Comparison of ENCODE assay signal across 24 cellular contexts in genomic region chr3:13274874-13275332, GRCh38.
A peak's percentile ranks its signal among the peaks of the same experiment; 100 is the strongest.
DNase-seq lines count a peak whose midpoint lies in the region; ATAC-seq and TF ChIP-seq lines count a peak whose summit lies in the region.
"Had no signal": no experiment of that assay in that cellular context is flagged by ENCODE, and none has a peak within 500 bp of the region (broad histone marks: within the 10 kb centered on the region; RNA-seq: fewer than 3 reads in every experiment).

No MANE protein-coding gene starts in this region.

- H4K20me1 ChIP-seq in osteoblast (ENCODE audit: insufficient read depth, low read length): no peaks in the 10 kb centered on the region

- no peaks in the 10 kb centered on the region for H3K9me3 ChIP-seq in osteoblast (ENCODE audit: low read depth, low read length)
- H3K9me3 ChIP-seq: BE2C, MG63, SJCRH30 had no signal

- peak; percentile 34 for DNase-seq in activated effector memory CD4-positive, alpha-beta T cell treated with anti-CD3 and anti-CD28 coated beads, Interleukin-2, amount 50 U/mL, for 16 hours
- no peak for DNase-seq in activated effector memory CD4-positive, alpha-beta T cell treated with Interleukin-2 at 50 U/mL for 16 hours
- DNase-seq in RPMI8226: peak; percentile 35
- peak; percentile 26 for DNase-seq in osteoblast (ENCODE audit: insufficient read length, low spot score, missing footprints)
- DNase-seq in stimulated activated naive B cell treated with anti-CD40 and anti-IgM and Interleukin-4, amounts not matched to agents 10 μg/mL and 1 μg/mL and 100 μg/mL, for 72 hours: no peak
- DNase-seq in NOMO-1 (lab: John Stamatoyannopoulos, UW; ENCODE audit: unreplicated experiment in 2 of 2): no peak
- DNase-seq in NCI-H1436 (lab: John Stamatoyannopoulos, UW): no peak
- DNase-seq: BE2C; CD4-positive, alpha-beta T cell; COR-L47; DMS53; HCEC 1CT; KBM-7; MG63; NCI-H1105 treated with DMSO at 0.1 percent for 48 hours; NCI-H2029 treated with DMSO at 0.1 percent for 48 hours; NCI-H526 treated with DMSO at 0.1 percent for 48 hours; OCI-M1 had no signal

- H3K36me3 Mint-ChIP-seq in stimulated activated naive B cell treated with anti-CD40 and anti-IgM and Interleukin-4, amounts not matched to agents 10 μg/mL and 1 μg/mL and 100 μg/mL, for 72 hours: no peaks in the 10 kb centered on the region

- H3K4me3 ChIP-seq in osteoblast (ENCODE audit: insufficient read depth, low read length): no peak overlapping the region
- H3K4me3 ChIP-seq: GM12878, MG63, SJCRH30 had no signal

- H3K27me3 ChIP-seq in osteoblast (ENCODE audit: insufficient read depth, low read length): peaks cover 29% of the 10 kb centered on the region
- H3K27me3 ChIP-seq: BE2C, MG63 had no signal

- H2AFZ ChIP-seq in osteoblast (ENCODE audit: low read length): no peak overlapping the region

- H3K9me3 Mint-ChIP-seq in stimulated activated naive B cell treated with anti-CD40 and anti-IgM and Interleukin-4, amounts not matched to agents 10 μg/mL and 1 μg/mL and 100 μg/mL, for 72 hours: no peaks in the 10 kb centered on the region
- H3K9me3 Mint-ChIP-seq: CD4-positive, alpha-beta T cell had no signal

- peaks cover 21 to 45% of the 10 kb centered on the region in 2 donors for H3K27me3 Mint-ChIP-seq in stimulated activated naive B cell treated with anti-CD40 and anti-IgM and Interleukin-4, amounts not matched to agents 10 μg/mL and 1 μg/mL and 100 μg/mL, for 72 hours

- ATAC-seq in stimulated activated naive B cell treated with anti-CD40 and anti-IgM and Interleukin-4, amounts not matched to agents 10 μg/mL and 1 μg/mL and 100 μg/mL, for 72 hours (replicated peaks): peak; percentile 21 to 36
- no peak for ATAC-seq in GM21619 (IDR thresholded peaks at IDR 0.05; ENCODE audit: unreplicated experiment)
- ATAC-seq: GM12878, Right ventricle myocardium inferior, SK-N-SH treated with all-trans-retinoic acid at 6 μM for 48 hours had no signal

- no peaks in the 10 kb centered on the region for H3K4me1 ChIP-seq in osteoblast (ENCODE audit: insufficient read depth, low read length)
- H3K4me1 ChIP-seq: BE2C had no signal

- H3K27ac ChIP-seq in osteoblast (ENCODE audit: low read depth, low read length): no peak overlapping the region
- H3K27ac ChIP-seq: 22Rv1, SJCRH30 had no signal

- H3K4me3 Mint-ChIP-seq in stimulated activated naive B cell treated with anti-CD40 and anti-IgM and Interleukin-4, amounts not matched to agents 10 μg/mL and 1 μg/mL and 100 μg/mL, for 72 hours: no peak overlapping the region
- H3K4me3 Mint-ChIP-seq: CD4-positive, alpha-beta T cell had no signal

- no peaks in the 10 kb centered on the region for H3K36me3 ChIP-seq in osteoblast (ENCODE audit: insufficient read depth, low read length)
- H3K36me3 ChIP-seq: BE2C, MG63, SJCRH30 had no signal

- H3K4me1 Mint-ChIP-seq in stimulated activated naive B cell treated with anti-CD40 and anti-IgM and Interleukin-4, amounts not matched to agents 10 μg/mL and 1 μg/mL and 100 μg/mL, for 72 hours: peaks cover 9 to 21% of the 10 kb centered on the region in 2 donors

- H3K4me2 ChIP-seq in osteoblast (ENCODE audit: insufficient read depth, low read length): no peak overlapping the region

- H3K27ac Mint-ChIP-seq in stimulated activated naive B cell treated with anti-CD40 and anti-IgM and Interleukin-4, amounts not matched to agents 10 μg/mL and 1 μg/mL and 100 μg/mL, for 72 hours: no peak overlapping the region
- H3K27ac Mint-ChIP-seq: CD4-positive, alpha-beta T cell had no signal

- H3K79me2 ChIP-seq in osteoblast (ENCODE audit: insufficient read depth, low read length): no peaks in the 10 kb centered on the region

- TF ChIP-seq CTCF in osteoblast (IDR thresholded peaks at IDR 0.05; ENCODE audit: extremely low read depth, low read depth, low read length): no peak

Comparison
In these comparisons a context has a peak if more than half of its experiments do, and no peak if none do; other contexts are left out.
1. DNase-seq: peak in activated effector memory CD4-positive, alpha-beta T cell treated with anti-CD3 and anti-CD28 coated beads, Interleukin-2, amount 50 U/mL, for 16 hours (single experiment), RPMI8226 (single experiment) and osteoblast (single experiment); none in activated effector memory CD4-positive, alpha-beta T cell treated with Interleukin-2 at 50 U/mL for 16 hours (single experiment), stimulated activated naive B cell treated with anti-CD40 and anti-IgM and Interleukin-4, amounts not matched to agents 10 μg/mL and 1 μg/mL and 100 μg/mL, for 72 hours (single experiment), NOMO-1 (0 of 2) and NCI-H1436 (single experiment).